9 cellular contexts compared by ENCODE assay signal in the genomic region with DNA sequence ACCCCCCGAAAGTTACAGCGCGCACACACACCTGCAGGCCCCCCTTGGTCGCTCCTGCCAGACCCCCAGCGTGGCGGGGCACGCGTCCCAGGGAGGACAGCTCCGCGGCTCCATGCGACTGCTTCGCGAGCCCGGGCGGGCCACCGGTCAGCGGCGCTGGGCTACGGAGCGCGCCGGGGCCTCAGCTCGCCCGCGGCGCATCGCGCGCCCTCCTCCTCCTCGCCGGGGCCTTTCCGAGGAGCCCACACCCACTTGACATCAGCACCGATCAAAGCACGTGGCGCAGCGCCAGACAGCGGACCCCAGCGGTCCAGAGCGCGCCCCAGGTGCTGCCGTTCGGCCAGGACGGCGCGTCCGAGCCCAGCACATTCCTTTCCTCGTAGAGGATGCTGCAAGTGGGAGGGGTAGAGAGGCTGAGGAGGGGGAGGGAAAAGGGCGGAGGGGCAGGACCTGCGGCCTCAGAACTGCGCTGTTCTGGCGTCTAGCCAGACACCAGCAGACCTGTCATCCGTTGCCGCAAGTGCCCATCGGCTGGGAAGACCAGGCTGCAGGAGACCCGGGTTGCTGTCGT.
A peak's percentile ranks its signal among the peaks of the same experiment; 100 is the strongest.
DNase-seq lines count a peak whose midpoint lies in the region; ATAC-seq, FAIRE-seq and TF ChIP-seq lines count a peak whose summit lies in the region.
"Had no signal": no experiment of that assay in that cellular context is flagged by ENCODE, and none has a peak within 500 bp of the region (broad histone marks: within the 10 kb centered on the region; RNA-seq: fewer than 3 reads in every experiment).

No MANE protein-coding gene starts in this region.

- H3K9me3 Mint-ChIP-seq in MCF 10A (ENCODE audit: unreplicated experiment) (no peaks in the 10 kb centered on the region), HFFc6 (no peaks in the 10 kb centered on the region)
- no peaks in the 10 kb centered on the region for H3K9me3 Mint-ChIP-seq in stimulated activated naive B cell treated with anti-CD40 and anti-IgM and Interleukin-4, amounts not matched to agents 10 μg/mL and 1 μg/mL and 100 μg/mL, for 72 hours

- peak overlapping the region; percentile 14 to 74 for H3K27ac ChIP-seq in kidney (ENCODE audit: low read depth in 2 of 2, low read length in 2 of 2)

- peak overlapping the region in 1 of 2 donors; percentile 23 for H3K9ac ChIP-seq in kidney (ENCODE audit: low read length in 2 of 2)

- H3K36me3 ChIP-seq in kidney (ENCODE audit: control insufficient read depth in 1 of 2, insufficient read depth in 2 of 2, low read length in 2 of 2) = no peaks in the 10 kb centered on the region

- intact Hi-C loops in MCF 10A (cut with micrococcal nuclease) (loop anchor here (2.0 kb wide), 1 partner anchor 23 kb away; no protein-coding TSS in a partner anchor), kidney (cut with DNase I) (no loop called here)

- H3K27ac Mint-ChIP-seq in MCF 10A (ENCODE audit: low read depth, unreplicated experiment) (peak overlapping the region; percentile 10), HFFc6 (no peak overlapping the region)
- H3K27ac Mint-ChIP-seq in stimulated activated naive B cell treated with anti-CD40 and anti-IgM and Interleukin-4, amounts not matched to agents 10 μg/mL and 1 μg/mL and 100 μg/mL, for 72 hours = peak overlapping the region; percentile 94

- no peak for FAIRE-seq in kidney (lab: Jason Lieb, UNC)
- FAIRE-seq: endometrium had no signal

- DNase-seq in AG04449 (ENCODE audit: low read depth, low spot score) = no peak
- peak; percentile 81 for DNase-seq in NCI-H226
- DNase-seq in MCF 10A (ENCODE audit: unreplicated experiment) = peak; percentile 50
- DNase-seq in kidney = peak; percentile 84
- DNase-seq in stimulated activated naive B cell treated with anti-CD40 and anti-IgM and Interleukin-4, amounts not matched to agents 10 μg/mL and 1 μg/mL and 100 μg/mL, for 72 hours = peak; percentile 35
- DNase-seq in HFFc6 = no peak

- peak overlapping the region; percentile 79 for H3K4me3 Mint-ChIP-seq in MCF 10A (ENCODE audit: unreplicated experiment)
- peak overlapping the region; percentile 83 to 95 for H3K4me3 Mint-ChIP-seq in stimulated activated naive B cell treated with anti-CD40 and anti-IgM and Interleukin-4, amounts not matched to agents 10 μg/mL and 1 μg/mL and 100 μg/mL, for 72 hours
- no peak overlapping the region for H3K4me3 Mint-ChIP-seq in HFFc6

- H3K4me1 ChIP-seq in kidney (ENCODE audit: control insufficient read depth in 1 of 2, insufficient read depth in 1 of 2, low read depth in 1 of 2, low read length in 2 of 2) = peaks cover 31 to 35% of the 10 kb centered on the region in 2 donors

- ATAC-seq in GM18517 (IDR thresholded peaks at IDR 0.05; ENCODE audit: unreplicated experiment) (peak; percentile 45), GM21526 (IDR thresholded peaks at IDR 0.05; ENCODE audit: low FRiP score, unreplicated experiment) (no peak)
- peak; percentile 26 to 35 for ATAC-seq in stimulated activated naive B cell treated with anti-CD40 and anti-IgM and Interleukin-4, amounts not matched to agents 10 μg/mL and 1 μg/mL and 100 μg/mL, for 72 hours (replicated peaks)

- H3K4me1 Mint-ChIP-seq in MCF 10A (ENCODE audit: insufficient read depth, unreplicated experiment) = peaks cover 24% of the 10 kb centered on the region
- peaks cover 24 to 35% of the 10 kb centered on the region in 2 donors for H3K4me1 Mint-ChIP-seq in stimulated activated naive B cell treated with anti-CD40 and anti-IgM and Interleukin-4, amounts not matched to agents 10 μg/mL and 1 μg/mL and 100 μg/mL, for 72 hours
- H3K4me1 Mint-ChIP-seq in HFFc6 (ENCODE audit: low read depth) = no peaks in the 10 kb centered on the region

- H3K27me3 Mint-ChIP-seq in MCF 10A (ENCODE audit: insufficient read depth, unreplicated experiment) = no peaks in the 10 kb centered on the region
- peaks cover 0 to 16% of the 10 kb centered on the region in 2 donors for H3K27me3 Mint-ChIP-seq in stimulated activated naive B cell treated with anti-CD40 and anti-IgM and Interleukin-4, amounts not matched to agents 10 μg/mL and 1 μg/mL and 100 μg/mL, for 72 hours
- H3K27me3 Mint-ChIP-seq in HFFc6 (ENCODE audit: insufficient read depth) = peaks cover 28% of the 10 kb centered on the region

- no TSS peak for BruUV-seq in MCF 10A (replicated peaks; lab: Mats Ljungman, UMichigan)

- POLR2A ChIA-PET in AG04449 (lab: Yijun Ruan, JAX) = no interaction called here
- POLR2A ChIA-PET in MCF 10A (lab: Yijun Ruan, JAX) = interaction anchor here (0.6 to 1.8 kb wide), 8 partner anchors 13 to 1005 kb away, joined by 3 to 16 read pairs (median 4); partner anchors contain the start of gene RPS13

- no peak for TF ChIP-seq CTCF in AG04449 (IDR thresholded peaks at IDR 0.05; ENCODE audit: insufficient read depth, low read length, missing control alignments)
- TF ChIP-seq CTCF in MCF 10A (IDR thresholded peaks at IDR 0.05; ENCODE audit: unreplicated experiment) = no peak
- TF ChIP-seq CTCF in kidney (IDR thresholded peaks at IDR 0.05; ENCODE audit: borderline replicate concordance, extremely low read depth, insufficient read depth) = no peak
- TF ChIP-seq CTCF in HFFc6 (IDR thresholded peaks at IDR 0.05) = no peak

- H3K36me3 Mint-ChIP-seq in MCF 10A (ENCODE audit: insufficient read depth, unreplicated experiment) (no peaks in the 10 kb centered on the region), HFFc6 (ENCODE audit: low read depth) (no peaks in the 10 kb centered on the region)
- H3K36me3 Mint-ChIP-seq in stimulated activated naive B cell treated with anti-CD40 and anti-IgM and Interleukin-4, amounts not matched to agents 10 μg/mL and 1 μg/mL and 100 μg/mL, for 72 hours = peaks cover 16 to 25% of the 10 kb centered on the region in 2 donors

- CTCF ChIA-PET in AG04449 (lab: Yijun Ruan, JAX) = interaction anchor here (0.9 kb wide), 1 partner anchor 141 kb away, joined by 3 read pairs; no protein-coding TSS in a partner anchor
- CTCF ChIA-PET in MCF 10A (lab: Yijun Ruan, JAX) = interaction anchor here (0.6 to 1.4 kb wide), 4 partner anchors 12 to 184 kb away, joined by 3 to 5 read pairs (median 4); no protein-coding TSS in a partner anchor

- no peaks in the 10 kb centered on the region for H3K9me3 ChIP-seq in kidney (ENCODE audit: control insufficient read depth in 1 of 2, low read length in 2 of 2)

- H3K4me3 ChIP-seq in AG04449 (ENCODE audit: low read depth, low read length) (peak overlapping the region; percentile 18), kidney (ENCODE audit: low read length in 2 of 2) (peak overlapping the region; percentile 23 to 55)

Comparison
In these comparisons a context has a peak if more than half of its experiments do, and no peak if none do; other contexts are left out.
1. DNase-seq: peak in NCI-H226 (single experiment), MCF 10A (single experiment), kidney (single experiment) and stimulated activated naive B cell treated with anti-CD40 and anti-IgM and Interleukin-4, amounts not matched to agents 10 μg/mL and 1 μg/mL and 100 μg/mL, for 72 hours (single experiment); none in AG04449 (single experiment) and HFFc6 (single experiment).